Comparison of ENCODE assay signal across 19 cellular contexts in genomic region chr3:133592843-133593242, GRCh38.
A peak's percentile ranks its signal among the peaks of the same experiment; 100 is the strongest.
DNase-seq lines count a peak whose midpoint lies in the region; ATAC-seq lines count a peak whose summit lies in the region.
"Had no signal": no experiment of that assay in that cellular context is flagged by ENCODE, and none has a peak within 500 bp of the region (broad histone marks: within the 10 kb centered on the region; RNA-seq: fewer than 3 reads in every experiment).

No MANE protein-coding gene starts in this region.

- peaks cover 27% of the 10 kb centered on the region for H3K36me3 Mint-ChIP-seq in activated naive CD8-positive, alpha-beta T cell treated with anti-CD3 and anti-CD28 coated beads, Interleukin-2, amount 50 U/mL, for 24 hours (ENCODE audit: low read depth)

- ATAC-seq in HG02759 (IDR thresholded peaks at IDR 0.05; ENCODE audit: unreplicated experiment) = peak; percentile 53
- peak; percentile 41 for ATAC-seq in activated naive CD8-positive, alpha-beta T cell treated with anti-CD3 and anti-CD28 coated beads, Interleukin-2, amount 50 U/mL, for 24 hours
- ATAC-seq in stimulated activated naive CD8-positive, alpha-beta T cell treated with anti-CD3 and anti-CD28 coated beads, Interleukin-15, Interleukin-2, amounts not matched to agents 100 U/mL and 50 U/mL, for 24 hours = peak; percentile 30
- ATAC-seq in HG03442 (IDR thresholded peaks at IDR 0.05; ENCODE audit: unreplicated experiment) = no peak
- ATAC-seq: heart left ventricle, PC-3, sciatic nerve had no signal

- H3K4me1 Mint-ChIP-seq in activated naive CD8-positive, alpha-beta T cell treated with anti-CD3 and anti-CD28 coated beads, Interleukin-2, amount 50 U/mL, for 24 hours = peaks cover 53% of the 10 kb centered on the region

- peak overlapping the region; percentile 13 for H3K27ac Mint-ChIP-seq in activated naive CD8-positive, alpha-beta T cell treated with anti-CD3 and anti-CD28 coated beads, Interleukin-2, amount 50 U/mL, for 24 hours
- H3K27ac Mint-ChIP-seq: activated CD4-positive, alpha-beta memory T cell treated with anti-CD3 and anti-CD28 coated beads, Interleukin-2, amount 10 ng/mL, durations not matched to agents 7 days and 5 days; dendritic cell treated with granulocyte-macrophage colony-stimulating factor and Interleukin-4, amounts not matched to agents 40 ng/mL and 50 ng/mL, for 4 days; type B pancreatic cell had no signal

- no peak overlapping the region for H3K4me3 Mint-ChIP-seq in activated naive CD8-positive, alpha-beta T cell treated with anti-CD3 and anti-CD28 coated beads, Interleukin-2, amount 50 U/mL, for 24 hours
- H3K4me3 Mint-ChIP-seq: activated CD4-positive, alpha-beta memory T cell treated with anti-CD3 and anti-CD28 coated beads, Interleukin-2, amount 10 ng/mL, durations not matched to agents 7 days and 5 days; dendritic cell treated with granulocyte-macrophage colony-stimulating factor and Interleukin-4, amounts not matched to agents 40 ng/mL and 50 ng/mL, for 4 days; type B pancreatic cell had no signal

- H3K27me3 Mint-ChIP-seq in activated naive CD8-positive, alpha-beta T cell treated with anti-CD3 and anti-CD28 coated beads, Interleukin-2, amount 50 U/mL, for 24 hours = no peaks in the 10 kb centered on the region
- H3K27me3 Mint-ChIP-seq: activated CD4-positive, alpha-beta memory T cell treated with anti-CD3 and anti-CD28 coated beads, Interleukin-2, amount 10 ng/mL, durations not matched to agents 7 days and 5 days; dendritic cell treated with granulocyte-macrophage colony-stimulating factor and Interleukin-4, amounts not matched to agents 40 ng/mL and 50 ng/mL, for 4 days; type B pancreatic cell had no signal

- no peaks in the 10 kb centered on the region for H3K9me3 Mint-ChIP-seq in activated naive CD8-positive, alpha-beta T cell treated with anti-CD3 and anti-CD28 coated beads, Interleukin-2, amount 50 U/mL, for 24 hours
- H3K9me3 Mint-ChIP-seq: activated CD4-positive, alpha-beta memory T cell treated with anti-CD3 and anti-CD28 coated beads, Interleukin-2, amount 10 ng/mL, durations not matched to agents 7 days and 5 days; dendritic cell treated with granulocyte-macrophage colony-stimulating factor and Interleukin-4, amounts not matched to agents 40 ng/mL and 50 ng/mL, for 4 days; type B pancreatic cell had no signal

- peak; percentile 20 for DNase-seq in activated CD8-positive, alpha-beta memory T cell treated with anti-CD3 and anti-CD28 coated beads, Interleukin-2, amount 50 U/mL, for 4 hours
- no peak for DNase-seq in activated CD8-positive, alpha-beta memory T cell treated with anti-CD3 and anti-CD28 coated beads for 24 hours
- DNase-seq in activated naive CD8-positive, alpha-beta T cell treated with anti-CD3 and anti-CD28 coated beads, Interleukin-2, amount 50 U/mL, for 24 hours = no peak
- DNase-seq in stimulated activated naive CD8-positive, alpha-beta T cell treated with anti-CD3 and anti-CD28 coated beads, Interleukin-15, Interleukin-2, amounts not matched to agents 100 U/mL and 50 U/mL, for 24 hours = peak; percentile 27
- DNase-seq in activated effector memory CD4-positive, alpha-beta T cell treated with Interleukin-2 at 50 U/mL for 16 hours = no peak
- no peak for DNase-seq in globus pallidus (ENCODE audit: low spot score)
- DNase-seq: activated CD4-positive, alpha-beta memory T cell treated with anti-CD3 and anti-CD28 coated beads, Interleukin-2, amount 10 ng/mL, durations not matched to agents 7 days and 5 days; activated naive CD4-positive, alpha-beta T cell treated with Interleukin-2 at 50 U/mL for 16 hours; heart left ventricle; kidney; NCI-H2081 treated with DMSO at 0.1 percent for 48 hours; NCI-H526 treated with DMSO at 0.1 percent for 48 hours; PC-3; stimulated activated CD4-positive, alpha-beta T cell treated with anti-CD3 and anti-CD28 coated beads, Interleukin-2, amount 100 ng/mL, for 24 hours had no signal

Comparison
In these comparisons a context has a peak if more than half of its experiments do, and no peak if none do; other contexts are left out.
1. DNase-seq: peak in activated CD8-positive, alpha-beta memory T cell treated with anti-CD3 and anti-CD28 coated beads, Interleukin-2, amount 50 U/mL, for 4 hours (single experiment) and stimulated activated naive CD8-positive, alpha-beta T cell treated with anti-CD3 and anti-CD28 coated beads, Interleukin-15, Interleukin-2, amounts not matched to agents 100 U/mL and 50 U/mL, for 24 hours (single experiment); none in activated CD8-positive, alpha-beta memory T cell treated with anti-CD3 and anti-CD28 coated beads for 24 hours (single experiment), activated naive CD8-positive, alpha-beta T cell treated with anti-CD3 and anti-CD28 coated beads, Interleukin-2, amount 50 U/mL, for 24 hours (single experiment), activated effector memory CD4-positive, alpha-beta T cell treated with Interleukin-2 at 50 U/mL for 16 hours (single experiment) and globus pallidus (single experiment).